13 cellular contexts compared by ENCODE assay signal in genomic region chr14:51609987-51610283, GRCh38. TPM values are rescaled to one million over a fixed set of nuclear protein-coding genes. Genes with fewer than 3 reads are reported as not detected.
DNase-seq lines count a peak whose midpoint lies in the region; FAIRE-seq and TF ChIP-seq lines count a peak whose summit lies in the region.
"Had no signal": no experiment of that assay in that cellular context is flagged by ENCODE, and none has a peak within 500 bp of the region (broad histone marks: within the 10 kb centered on the region; RNA-seq: fewer than 3 reads in every experiment).

No MANE protein-coding gene starts in this region.

- no peak for TF ChIP-seq POLR2A in breast epithelium (IDR thresholded peaks at IDR 0.05)

- in situ Hi-C loops in brain microvascular endothelial cell (cut with HindIII; ENCODE audit: low pct_ligation_motif_present, low sequenced_read_pairs): no loop called here

- DNase-seq in MCF 10A (ENCODE audit: unreplicated experiment) (peak; percentile 50), breast epithelium (ENCODE audit: low spot score in 2 of 2) (no peak), HTR-8/SVneo (ENCODE audit: insufficient read length, low spot score) (peak; percentile 20), brain microvascular endothelial cell (peak; percentile 78), LoVo (ENCODE audit: low spot score) (no peak), cerebellar nuclear complex (lab: John Stamatoyannopoulos, UW) (no peak), HuH-7.5 (ENCODE audit: low spot score) (no peak)
- DNase-seq in stimulated activated CD4-positive, alpha-beta T cell treated with anti-CD3 and anti-CD28 coated beads, Interleukin-15, amount 100 ng/mL, for 24 hours: no peak
- DNase-seq: dorsolateral prefrontal cortex; H9; NCI-H1436; stimulated activated naive CD8-positive, alpha-beta T cell treated with anti-CD3 and anti-CD28 coated beads, Interleukin-15, Interleukin-2, amounts not matched to agents 100 U/mL and 50 U/mL, for 24 hours had no signal

- peak; percentile 40 for FAIRE-seq in HTR-8/SVneo (lab: Jason Lieb, UNC)

- no peak overlapping the region for H3K27ac Mint-ChIP-seq in MCF 10A (ENCODE audit: low read depth, unreplicated experiment)
- H3K27ac Mint-ChIP-seq: H9 had no signal

- POLR2A ChIA-PET in MCF 10A (lab: Yijun Ruan, JAX): interaction anchor here (0.9 to 1.2 kb wide), 3 partner anchors 8 to 77 kb away, joined by 3 to 4 read pairs (median 3); no protein-coding TSS in a partner anchor

- H3K27me3 ChIP-seq in breast epithelium: no peaks in the 10 kb centered on the region
- no peaks in the 10 kb centered on the region for H3K27me3 ChIP-seq in brain microvascular endothelial cell (replicated peaks)

- H3K4me3 Mint-ChIP-seq in MCF 10A (ENCODE audit: unreplicated experiment): no peak overlapping the region
- H3K4me3 Mint-ChIP-seq: H9 had no signal

- no peaks in the 10 kb centered on the region for H3K4me1 ChIP-seq in breast epithelium

- H3K27ac ChIP-seq in breast epithelium (no peak overlapping the region), brain microvascular endothelial cell (peak overlapping the region; percentile 25)
- H3K27ac ChIP-seq: dorsolateral prefrontal cortex, neutrophil had no signal

- peaks cover 7% of the 10 kb centered on the region for H3K36me3 Mint-ChIP-seq in MCF 10A (ENCODE audit: insufficient read depth, unreplicated experiment)

- intact Hi-C loops in MCF 10A (cut with micrococcal nuclease): no loop called here
- intact Hi-C loops in breast epithelium (cut with DNase I; ENCODE audit: low total_unique reads): no loop called here

- TF ChIP-seq CTCF in MCF 10A (IDR thresholded peaks at IDR 0.05; ENCODE audit: unreplicated experiment): no peak
- TF ChIP-seq CTCF in breast epithelium (IDR thresholded peaks at IDR 0.05): no peak
- no peak for TF ChIP-seq CTCF in brain microvascular endothelial cell (IDR thresholded peaks at IDR 0.05; ENCODE audit: low read depth, low read length, missing control alignments)

- CTCF ChIA-PET in MCF 10A (lab: Yijun Ruan, JAX): interaction anchor here (0.6 to 0.7 kb wide), 2 partner anchors 11 to 211 kb away, joined by 3 to 5 read pairs; no protein-coding TSS in a partner anchor

- no peaks in the 10 kb centered on the region for H3K27me3 Mint-ChIP-seq in MCF 10A (ENCODE audit: insufficient read depth, unreplicated experiment)

- BruUV-seq in MCF 10A (replicated peaks; lab: Mats Ljungman, UMichigan): no TSS peak

- H3K9me3 ChIP-seq in breast epithelium: no peaks in the 10 kb centered on the region
- H3K9me3 ChIP-seq: neutrophil had no signal

- H3K4me3 ChIP-seq in breast epithelium: no peak overlapping the region
- no peak overlapping the region for H3K4me3 ChIP-seq in brain microvascular endothelial cell (ENCODE audit: low read depth, low read length)
- H3K4me3 ChIP-seq: dorsolateral prefrontal cortex had no signal

- H3K36me3 ChIP-seq in breast epithelium (no peaks in the 10 kb centered on the region), brain microvascular endothelial cell (replicated peaks) (no peaks in the 10 kb centered on the region)
- H3K36me3 ChIP-seq: neutrophil had no signal

- H3K4me1 Mint-ChIP-seq in MCF 10A (ENCODE audit: insufficient read depth, unreplicated experiment): peaks cover 17% of the 10 kb centered on the region

- H3K9me3 Mint-ChIP-seq in MCF 10A (ENCODE audit: unreplicated experiment): no peaks in the 10 kb centered on the region
- H3K9me3 Mint-ChIP-seq: H9 had no signal

RNA-seq across cellular contexts. Expression of gene FRMD6, which starts 41.8 kb away (rescaled TPM):
- 104 and 135 TPM in 2 replicates for total RNA-seq in MCF 10A (2022)
- 100 to 1,000 TPM in 1 of 3 donors, 10 to 100 TPM in 2; 14.6 to 111 (median 80.3) TPM for total RNA-seq in breast epithelium

Comparison
In these comparisons a context has a peak if more than half of its experiments do, and no peak if none do; other contexts are left out.
1. DNase-seq: peak in MCF 10A (single experiment), HTR-8/SVneo (single experiment) and brain microvascular endothelial cell (single experiment); none in breast epithelium (0 of 2), LoVo (single experiment), stimulated activated CD4-positive, alpha-beta T cell treated with anti-CD3 and anti-CD28 coated beads, Interleukin-15, amount 100 ng/mL, for 24 hours (single experiment), cerebellar nuclear complex (0 of 2) and HuH-7.5 (single experiment).